In genomic region chr12:42332301-42332894, GRCh38 we compare ENCODE assay signal across 1 cellular context.
TF ChIP-seq lines count a peak whose summit lies in the region.

No MANE protein-coding gene starts in this region.

TF ChIP-seq in GM23338, 12 proteins besides CTCF, POLR2A, EP300 and RAD21 (continued from another document):
- TF ChIP-seq ETS1 (IDR thresholded peaks at IDR 0.05) (no peak), POLR2AphosphoS5 (IDR thresholded peaks at IDR 0.05; ENCODE audit: low read depth) (no peak), EZH2 (IDR thresholded peaks at IDR 0.05; ENCODE audit: low read depth, unreplicated experiment) (no peak)
